In the genomic region with DNA sequence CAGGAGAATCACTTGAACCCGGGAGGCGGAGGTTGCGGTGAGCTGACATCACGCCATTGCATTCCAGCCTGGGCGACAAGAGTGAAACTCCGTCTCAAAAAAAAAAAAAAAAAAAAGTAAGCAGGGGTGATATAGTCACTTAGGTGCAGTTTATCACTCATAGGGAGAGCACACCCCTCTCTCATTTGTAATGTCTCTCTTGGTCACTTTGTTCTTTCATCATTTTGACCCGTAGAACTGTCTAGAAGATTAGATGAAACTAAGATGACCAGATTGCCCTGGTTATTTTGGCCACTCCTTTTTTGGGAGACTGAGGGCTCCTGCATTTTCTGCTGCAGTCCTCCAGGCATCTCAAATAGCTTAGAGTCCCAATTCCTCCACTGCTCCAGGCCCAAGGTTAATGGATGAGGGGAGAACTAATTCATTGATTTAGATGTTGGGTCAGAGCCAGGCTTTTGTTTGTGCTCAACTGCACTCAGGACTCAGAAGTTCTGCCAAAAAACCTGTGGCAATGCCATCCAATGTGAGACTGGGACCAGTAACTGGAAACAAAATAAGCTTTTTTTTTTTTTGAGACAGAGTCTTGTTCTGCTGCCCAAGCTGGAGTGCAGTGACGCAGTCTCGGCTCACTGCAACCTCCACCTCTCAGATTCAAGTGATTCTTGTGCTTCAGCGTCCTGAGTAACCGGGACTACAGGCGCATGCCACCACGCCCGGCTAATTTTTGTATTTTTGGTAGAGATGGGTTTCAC, we compare ENCODE assay signal across 23 cellular contexts. TPM values are rescaled to one million over a fixed set of nuclear protein-coding genes. Genes with fewer than 3 reads are reported as not detected.
DNase-seq lines count a peak whose midpoint lies in the region; ATAC-seq, FAIRE-seq and TF ChIP-seq lines count a peak whose summit lies in the region.
"Had no signal": no experiment of that assay in that cellular context is flagged by ENCODE, and none has a peak within 500 bp of the region (broad histone marks: within the 10 kb centered on the region; RNA-seq: fewer than 3 reads in every experiment).

No MANE protein-coding gene starts in this region.

- peak overlapping the region in 3 of 4 donors; percentile 43 to 74 (median 61) for H3K27ac ChIP-seq in pancreas
- H3K27ac ChIP-seq: gastroesophageal sphincter, left ventricle myocardium inferior, ovary, suprapubic skin had no signal

- TF ChIP-seq CTCF in pancreas (IDR thresholded peaks at IDR 0.05) = no peak

- DNase-seq in DMS79 (lab: John Stamatoyannopoulos, UW) = peak; percentile 69
- DNase-seq in NCI-H1092 treated with DMSO at 0.1 percent for 48 hours (lab: John Stamatoyannopoulos, UW) = peak; percentile 4
- peak; percentile 12 for DNase-seq in epidermal melanocyte (ENCODE audit: insufficient read length, low spot score)
- DNase-seq in pancreas = peak in 5 of 6 donors; percentile 73 to 88 (median 86)
- DNase-seq in NOMO-1 (lab: John Stamatoyannopoulos, UW; ENCODE audit: unreplicated experiment in 2 of 2) = no peak
- DNase-seq in mesenteric fat pad (ENCODE audit: low spot score) = no peak
- DNase-seq: activated CD4-positive, alpha-beta memory T cell treated with anti-CD3 and anti-CD28 coated beads for 36 hours; activated CD4-positive, CD25-positive, alpha-beta regulatory T cell treated with anti-CD3 and anti-CD28 coated beads, Interleukin-2, amount 50 U/mL, for 72 hours; GOT3; left ventricle myocardium inferior; NCI-H187 treated with DMSO at 0.1 percent for 48 hours; OCI-M1; ovary; right cardiac atrium; stimulated activated CD4-positive, alpha-beta T cell treated with anti-CD3 and anti-CD28 coated beads, Interleukin-4, amount 100 ng/mL, for 1 hour had no signal

- 42 to 46% methylated on average over 14 of the region's 14 CpGs for WGBS in pancreas, 2 donors

- ATAC-seq in pancreas (peak; percentile 92 to 96 (median 96)), GM18907 (IDR thresholded peaks at IDR 0.05; ENCODE audit: unreplicated experiment) (no peak), GM18867 (IDR thresholded peaks at IDR 0.05; ENCODE audit: unreplicated experiment) (no peak)
- ATAC-seq: gastroesophageal sphincter; GM12878; right cardiac atrium; stimulated activated memory B cell treated with anti-CD40 and anti-IgM and Interleukin-4, amounts not matched to agents 10 μg/mL and 1 μg/mL and 100 μg/mL, for 72 hours had no signal

- H3K4me3 ChIP-seq in pancreas = no peak overlapping the region
- H3K4me3 ChIP-seq: gastroesophageal sphincter, GM12878, left ventricle myocardium inferior, ovary, suprapubic skin had no signal

- no peaks in the 10 kb centered on the region for H3K27me3 ChIP-seq in pancreas
- H3K27me3 ChIP-seq: gastroesophageal sphincter, ovary, suprapubic skin had no signal

- intact Hi-C loops in pancreas (cut with DNase I) = no loop called here

- no peak for FAIRE-seq in pancreas (lab: Jason Lieb, UNC)
- FAIRE-seq: astrocyte, D721Med, GM12878 had no signal

- peaks cover 0 to 9% (median 0%) of the 10 kb centered on the region in 3 donors for H3K4me1 ChIP-seq in pancreas
- H3K4me1 ChIP-seq: gastroesophageal sphincter, left ventricle myocardium inferior, suprapubic skin had no signal

- H3K9me3 ChIP-seq in pancreas = no peaks in the 10 kb centered on the region
- H3K9me3 ChIP-seq: gastroesophageal sphincter, left ventricle myocardium inferior, ovary, suprapubic skin had no signal

- H3K36me3 ChIP-seq in pancreas = no peaks in the 10 kb centered on the region
- H3K36me3 ChIP-seq: gastroesophageal sphincter, left ventricle myocardium inferior, ovary, suprapubic skin had no signal

RNA-seq across cellular contexts. Expression of a gene that starts 49.9 kb away (rescaled TPM):
- total RNA-seq in pancreas (10 to 100 TPM; 20.2 to 30.1 (median 24.2) TPM), mesenteric fat pad (16.5 TPM)
- 1 to 10 TPM; 2.9 to 6.3 TPM for polyA plus RNA-seq in pancreas

Comparison
In these comparisons a context has a peak if more than half of its experiments do, and no peak if none do; other contexts are left out.
1. DNase-seq: peak in DMS79 (single experiment), NCI-H1092 treated with DMSO at 0.1 percent for 48 hours (single experiment), epidermal melanocyte (single experiment) and pancreas (5 of 6); none in NOMO-1 (0 of 2) and mesenteric fat pad (single experiment).
2. ATAC-seq: peak in pancreas (4 of 4); none in GM18907 (single experiment) and GM18867 (single experiment).